8 cellular contexts compared by ENCODE assay signal in genomic region chr12:65823481-65824313, GRCh38. TPM values are rescaled to one million over a fixed set of nuclear protein-coding genes. Genes with fewer than 3 reads are reported as not detected.
DNase-seq lines count a peak whose midpoint lies in the region; ATAC-seq and TF ChIP-seq lines count a peak whose summit lies in the region.

No MANE protein-coding gene starts in this region.

- DNase-seq in CD4-positive, alpha-beta memory T cell: no peak
- DNase-seq in foreskin fibroblast (peak; percentile 57 to 96), neural progenitor cell (ENCODE audit: low spot score) (peak; percentile 84), hippocampal formation (lab: John Stamatoyannopoulos, UW) (no peak)

- peaks cover 0 to 4% (median 2%) of the 10 kb centered on the region in 8 donors for H3K9me3 Mint-ChIP-seq in CD4-positive, alpha-beta memory T cell
- H3K9me3 Mint-ChIP-seq in neural progenitor cell: no peaks in the 10 kb centered on the region

- H3K27me3 ChIP-seq in CD4-positive, alpha-beta memory T cell (ENCODE audit: insufficient read depth, low read length): peaks cover 6% of the 10 kb centered on the region
- no peaks in the 10 kb centered on the region for H3K27me3 ChIP-seq in neural progenitor cell

- ATAC-seq in GM18517 (IDR thresholded peaks at IDR 0.05; ENCODE audit: unreplicated experiment) (no peak), HG02981 (IDR thresholded peaks at IDR 0.05; ENCODE audit: unreplicated experiment) (no peak)

- intact Hi-C loops in CD4-positive, alpha-beta memory T cell (cut with micrococcal nuclease): no loop called here

- no peak overlapping the region for H3K4me3 ChIP-seq in CD4-positive, alpha-beta memory T cell (ENCODE audit: low read length in 2 of 2)
- peak overlapping the region; percentile 90 for H3K4me3 ChIP-seq in HEK293 (ENCODE audit: low read depth, low read length)
- H3K4me3 ChIP-seq in WI38 (ENCODE audit: low read depth, low read length): peak overlapping the region; percentile 93
- H3K4me3 ChIP-seq in foreskin fibroblast (ENCODE audit: low read depth in 1 of 2, low read length in 2 of 2): peak overlapping the region; percentile 60 to 63
- H3K4me3 ChIP-seq in neural progenitor cell: peak overlapping the region; percentile 73

- H3K27ac ChIP-seq in CD4-positive, alpha-beta memory T cell (ENCODE audit: low read depth, low read length): no peak overlapping the region
- peak overlapping the region; percentile 99 for H3K27ac ChIP-seq in HEK293 (ENCODE audit: extremely low read depth, low read depth, low read length)
- H3K27ac ChIP-seq in neural progenitor cell: peak overlapping the region; percentile 89

- H3K27ac Mint-ChIP-seq in CD4-positive, alpha-beta memory T cell: no peak overlapping the region
- peak overlapping the region; percentile 39 for H3K27ac Mint-ChIP-seq in neural progenitor cell

- peaks cover 0 to 3% of the 10 kb centered on the region in 2 donors for H3K36me3 Mint-ChIP-seq in CD4-positive, alpha-beta memory T cell
- H3K36me3 Mint-ChIP-seq in neural progenitor cell: peaks cover 6% of the 10 kb centered on the region

- TF ChIP-seq CTCF in HEK293 (tag by site-specific recombination; IDR thresholded peaks at IDR 0.05): no peak; the same call in 1 of the 2 replicates
- TF ChIP-seq CTCF in WI38 (IDR thresholded peaks at IDR 0.05; ENCODE audit: low read depth, low read length): no peak
- TF ChIP-seq CTCF in foreskin fibroblast (IDR thresholded peaks at IDR 0.05; ENCODE audit: low read depth, low read length): no peak
- no peak for TF ChIP-seq CTCF in neural progenitor cell (IDR thresholded peaks at IDR 0.05)

- peaks cover 44 to 45% of the 10 kb centered on the region in 2 donors for H3K27me3 Mint-ChIP-seq in CD4-positive, alpha-beta memory T cell
- H3K27me3 Mint-ChIP-seq in neural progenitor cell (ENCODE audit: insufficient read depth, low read depth): peaks cover 15% of the 10 kb centered on the region

- no peaks in the 10 kb centered on the region for H3K36me3 ChIP-seq in CD4-positive, alpha-beta memory T cell (ENCODE audit: insufficient read depth, low read length)
- H3K36me3 ChIP-seq in HEK293 (ENCODE audit: control insufficient read depth in 2 of 2, insufficient read depth in 1 of 2, low read length in 2 of 2): no peaks in the 10 kb centered on the region
- H3K36me3 ChIP-seq in neural progenitor cell: no peaks in the 10 kb centered on the region

- H3K4me1 Mint-ChIP-seq in CD4-positive, alpha-beta memory T cell: peaks cover 8 to 17% (median 14%) of the 10 kb centered on the region in 4 donors
- peaks cover 31% of the 10 kb centered on the region for H3K4me1 Mint-ChIP-seq in neural progenitor cell

- peak overlapping the region; percentile 55 for H2AFZ ChIP-seq in neural progenitor cell (replicated peaks)

- peak overlapping the region; percentile 86 for H3K4me2 ChIP-seq in neural progenitor cell

- POLR2A ChIA-PET in CD4-positive, alpha-beta memory T cell (lab: Charles Lee; ENCODE audit: partially characterized antibody): no interaction called here
- POLR2A ChIA-PET in HEK293 (lab: Yijun Ruan, JAX): interaction anchor here (0.5 to 1.3 kb wide), 4 partner anchors 23 to 96 kb away, joined by 3 to 10 read pairs (median 4); no protein-coding TSS in a partner anchor

- peak overlapping the region; percentile 42 for H3K9ac ChIP-seq in neural progenitor cell

- no peaks in the 10 kb centered on the region for H3K9me3 ChIP-seq in CD4-positive, alpha-beta memory T cell (ENCODE audit: control insufficient read depth in 1 of 2, low read length in 2 of 2)
- H3K9me3 ChIP-seq in HEK293 (ENCODE audit: control insufficient read depth, insufficient read depth, low read depth, low read length) (no peaks in the 10 kb centered on the region), neural progenitor cell (ENCODE audit: low read depth) (no peaks in the 10 kb centered on the region)

- peaks cover 14% of the 10 kb centered on the region for H4K20me1 ChIP-seq in neural progenitor cell (ENCODE audit: low read depth)

- peaks cover 14% of the 10 kb centered on the region for H3K4me1 ChIP-seq in CD4-positive, alpha-beta memory T cell (ENCODE audit: insufficient read depth, low read length)
- H3K4me1 ChIP-seq in HEK293 (ENCODE audit: control insufficient read depth, insufficient read depth, low read length) (peaks cover 26% of the 10 kb centered on the region), neural progenitor cell (peaks cover 28% of the 10 kb centered on the region)

- H3F3A ChIP-seq in neural progenitor cell (ENCODE audit: low read depth): peaks cover 51% of the 10 kb centered on the region

- H3K79me2 ChIP-seq in neural progenitor cell (ENCODE audit: low read depth): peaks cover 80% of the 10 kb centered on the region

- CTCF ChIA-PET in CD4-positive, alpha-beta memory T cell (lab: Charles Lee; ENCODE audit: partially characterized antibody): no interaction called here
- CTCF ChIA-PET in HEK293 (lab: Yijun Ruan, JAX): interaction anchor here (1.0 kb wide), 1 partner anchor 54 kb away, joined by 8 read pairs; no protein-coding TSS in a partner anchor

- peak overlapping the region in 7 of 8 donors; percentile 32 to 80 (median 59) for H3K4me3 Mint-ChIP-seq in CD4-positive, alpha-beta memory T cell
- H3K4me3 Mint-ChIP-seq in neural progenitor cell: peak overlapping the region; percentile 95

TF ChIP-seq in HEK293, 187 proteins besides CTCF, POLR2A, EP300 and RAD21 (continues in another document):
- TF ChIP-seq ZEB2 (tag by site-specific recombination; IDR thresholded peaks at IDR 0.05) (peak; percentile 61), ATF2 (tag by site-specific recombination; IDR thresholded peaks at IDR 0.05; ENCODE audit: low read depth) (no peak), ZNF18 (tag by site-specific recombination; IDR thresholded peaks at IDR 0.05) (no peak), KLF1 (tag by site-specific recombination; IDR thresholded peaks at IDR 0.05) (no peak; the same call in none of the 2 replicates), ZNF561 (tag by site-specific recombination; IDR thresholded peaks at IDR 0.05; ENCODE audit: borderline replicate concordance) (peak; percentile 68; the same call in 1 of the 2 replicates), BCL11A (tag by site-specific recombination; IDR thresholded peaks at IDR 0.05; ENCODE audit: low read depth) (no peak), ZNF664 (tag by site-specific recombination; IDR thresholded peaks at IDR 0.05) (no peak), ZNF560 (tag by site-specific recombination; IDR thresholded peaks at IDR 0.05; ENCODE audit: borderline replicate concordance) (no peak)
- TF ChIP-seq, protein P1, sequence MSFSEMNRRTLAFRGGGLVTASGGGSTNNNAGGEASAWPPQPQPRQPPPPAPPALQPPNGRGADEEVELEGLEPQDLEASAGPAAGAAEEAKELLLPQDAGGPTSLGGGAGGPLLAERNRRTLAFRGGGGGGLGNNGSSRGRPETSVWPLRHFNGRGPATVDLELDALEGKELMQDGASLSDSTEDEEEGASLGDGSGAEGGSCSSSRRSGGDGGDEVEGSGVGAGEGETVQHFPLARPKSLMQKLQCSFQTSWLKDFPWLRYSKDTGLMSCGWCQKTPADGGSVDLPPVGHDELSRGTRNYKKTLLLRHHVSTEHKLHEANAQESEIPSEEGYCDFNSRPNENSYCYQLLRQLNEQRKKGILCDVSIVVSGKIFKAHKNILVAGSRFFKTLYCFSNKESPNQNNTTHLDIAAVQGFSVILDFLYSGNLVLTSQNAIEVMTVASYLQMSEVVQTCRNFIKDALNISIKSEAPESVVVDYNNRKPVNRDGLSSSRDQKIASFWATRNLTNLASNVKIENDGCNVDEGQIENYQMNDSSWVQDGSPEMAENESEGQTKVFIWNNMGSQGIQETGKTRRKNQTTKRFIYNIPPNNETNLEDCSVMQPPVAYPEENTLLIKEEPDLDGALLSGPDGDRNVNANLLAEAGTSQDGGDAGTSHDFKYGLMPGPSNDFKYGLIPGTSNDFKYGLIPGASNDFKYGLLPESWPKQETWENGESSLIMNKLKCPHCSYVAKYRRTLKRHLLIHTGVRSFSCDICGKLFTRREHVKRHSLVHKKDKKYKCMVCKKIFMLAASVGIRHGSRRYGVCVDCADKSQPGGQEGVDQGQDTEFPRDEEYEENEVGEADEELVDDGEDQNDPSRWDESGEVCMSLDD (tag by site-specific recombination; IDR thresholded peaks at IDR 0.05): peak; percentile 25; the same call in 1 of the 2 replicates
- TF ChIP-seq, protein P2, sequence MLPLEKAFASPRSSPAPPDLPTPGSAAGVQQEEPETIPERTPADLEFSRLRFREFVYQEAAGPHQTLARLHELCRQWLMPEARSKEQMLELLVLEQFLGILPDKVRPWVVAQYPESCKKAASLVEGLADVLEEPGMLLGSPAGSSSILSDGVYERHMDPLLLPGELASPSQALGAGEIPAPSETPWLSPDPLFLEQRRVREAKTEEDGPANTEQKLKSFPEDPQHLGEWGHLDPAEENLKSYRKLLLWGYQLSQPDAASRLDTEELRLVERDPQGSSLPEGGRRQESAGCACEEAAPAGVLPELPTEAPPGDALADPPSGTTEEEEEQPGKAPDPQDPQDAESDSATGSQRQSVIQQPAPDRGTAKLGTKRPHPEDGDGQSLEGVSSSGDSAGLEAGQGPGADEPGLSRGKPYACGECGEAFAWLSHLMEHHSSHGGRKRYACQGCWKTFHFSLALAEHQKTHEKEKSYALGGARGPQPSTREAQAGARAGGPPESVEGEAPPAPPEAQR (tag by site-specific recombination; IDR thresholded peaks at IDR 0.05): no peak

RNA-seq across cellular contexts. Expression of gene HMGA2, which starts 0.6 kb away (rescaled TPM):
- total RNA-seq in CD4-positive, alpha-beta memory T cell: not detected
- not detected for polyA plus RNA-seq in CD4-positive, alpha-beta memory T cell
- total RNA-seq in neural progenitor cell (ENCODE audit: low replicate concordance): 136 and 200 TPM in 2 replicates

Comparison
In these comparisons a context has a peak if more than half of its experiments do, and no peak if none do; other contexts are left out.
1. DNase-seq: peak in foreskin fibroblast (2 of 2) and neural progenitor cell (single experiment); none in CD4-positive, alpha-beta memory T cell (0 of 5) and hippocampal formation (0 of 2).
2. H3K4me3 ChIP-seq: peak in HEK293 (single experiment), WI38 (single experiment), foreskin fibroblast (2 of 2) and neural progenitor cell (single experiment); none in CD4-positive, alpha-beta memory T cell (0 of 2).
3. RNA of gene HMGA2, which starts 0.6 kb away (total RNA-seq): 136 to 200 TPM in neural progenitor cell; not detected in CD4-positive, alpha-beta memory T cell; every median in the first group is over 100 times any median in the second.